In the genomic region with DNA sequence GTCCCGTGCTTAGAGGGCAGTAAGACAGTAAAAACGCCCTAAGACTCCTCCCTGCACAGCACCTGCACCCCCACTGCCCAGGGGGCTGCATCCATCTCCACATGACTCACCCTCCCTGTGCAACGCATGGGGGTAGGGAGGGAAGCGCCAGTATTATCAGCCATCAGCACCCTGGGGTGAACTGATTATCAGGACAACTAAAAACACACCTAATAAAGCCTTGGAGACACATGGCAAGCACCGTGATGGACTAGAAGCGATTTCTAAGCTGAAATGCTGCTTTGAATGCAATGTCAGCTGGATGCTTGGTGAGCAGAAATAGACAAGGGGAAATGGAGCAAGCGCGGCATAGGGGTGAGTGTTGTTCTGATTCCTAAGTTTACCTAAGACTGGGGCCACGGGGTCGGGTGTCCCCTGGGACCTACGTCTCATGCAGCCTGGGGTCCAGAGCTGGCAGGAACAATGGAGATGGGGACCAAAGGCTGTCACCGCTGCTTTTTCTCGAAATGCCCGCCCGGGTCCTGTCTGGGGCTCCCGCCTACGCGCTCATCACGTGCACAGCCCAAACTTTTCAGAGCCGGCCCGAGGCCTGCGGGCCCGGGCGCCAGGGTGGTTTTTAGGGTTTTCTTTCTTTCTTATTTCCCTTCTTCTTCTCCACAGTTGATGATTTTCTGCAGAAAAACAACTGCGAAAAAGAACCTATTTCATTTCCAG, we compare ENCODE assay signal across 1 cellular context.
TF ChIP-seq lines count a peak whose summit lies in the region.

No MANE protein-coding gene starts in this region.

TF ChIP-seq in K562, 482 proteins besides CTCF, POLR2A, EP300 and RAD21 (continued from another document and continues in another):
- peak; percentile 27 to 56; a peak in 3 of 4 replicates for TF ChIP-seq NRF1 (conservative IDR thresholded peaks at IDR 0.05 in 1 of 2, IDR thresholded peaks at IDR 0.05 in 1 of 2)
- TF ChIP-seq, protein P1, sequence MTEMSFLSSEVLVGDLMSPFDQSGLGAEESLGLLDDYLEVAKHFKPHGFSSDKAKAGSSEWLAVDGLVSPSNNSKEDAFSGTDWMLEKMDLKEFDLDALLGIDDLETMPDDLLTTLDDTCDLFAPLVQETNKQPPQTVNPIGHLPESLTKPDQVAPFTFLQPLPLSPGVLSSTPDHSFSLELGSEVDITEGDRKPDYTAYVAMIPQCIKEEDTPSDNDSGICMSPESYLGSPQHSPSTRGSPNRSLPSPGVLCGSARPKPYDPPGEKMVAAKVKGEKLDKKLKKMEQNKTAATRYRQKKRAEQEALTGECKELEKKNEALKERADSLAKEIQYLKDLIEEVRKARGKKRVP (CRISPR knock-in tag; IDR thresholded peaks at IDR 0.05): no peak
- no peak; the same call in 1 of the 2 replicates for TF ChIP-seq ZKSCAN1 (IDR thresholded peaks at IDR 0.05; ENCODE audit: low read depth, low read length)
- TF ChIP-seq BRD4 (IDR thresholded peaks at IDR 0.05): no peak
- TF ChIP-seq XRCC4 (IDR thresholded peaks at IDR 0.05; ENCODE audit: extremely low read depth, insufficient read depth, insufficient read length): no peak
- no peak for TF ChIP-seq KAT8 (IDR thresholded peaks at IDR 0.05; ENCODE audit: low read depth)
- TF ChIP-seq TCF7L2 (IDR thresholded peaks at IDR 0.05; ENCODE audit: low read depth, low read length): no peak
- TF ChIP-seq, protein P2, sequence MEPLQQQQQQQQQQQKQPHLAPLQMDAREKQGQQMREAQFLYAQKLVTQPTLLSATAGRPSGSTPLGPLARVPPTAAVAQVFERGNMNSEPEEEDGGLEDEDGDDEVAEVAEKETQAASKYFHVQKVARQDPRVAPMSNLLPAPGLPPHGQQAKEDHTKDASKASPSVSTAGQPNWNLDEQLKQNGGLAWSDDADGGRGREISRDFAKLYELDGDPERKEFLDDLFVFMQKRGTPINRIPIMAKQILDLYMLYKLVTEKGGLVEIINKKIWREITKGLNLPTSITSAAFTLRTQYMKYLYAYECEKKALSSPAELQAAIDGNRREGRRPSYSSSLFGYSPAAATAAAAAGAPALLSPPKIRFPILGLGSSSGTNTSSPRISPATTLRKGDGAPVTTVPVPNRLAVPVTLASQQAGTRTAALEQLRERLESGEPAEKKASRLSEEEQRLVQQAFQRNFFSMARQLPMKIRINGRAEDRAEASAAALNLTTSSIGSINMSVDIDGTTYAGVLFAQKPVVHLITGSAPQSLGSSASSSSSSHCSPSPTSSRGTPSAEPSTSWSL (CRISPR knock-in tag; IDR thresholded peaks at IDR 0.05; ENCODE audit: borderline replicate concordance): no peak; the same call in 1 of the 2 replicates
- peak; percentile 53; the same call in 1 of the 2 replicates for TF ChIP-seq STAT5A (IDR thresholded peaks at IDR 0.05; ENCODE audit: borderline replicate concordance, low read length)
- peak; percentile 49; the same call in 1 of the 2 replicates for TF ChIP-seq FOXP1 (CRISPR knock-in tag; IDR thresholded peaks at IDR 0.05)
- peak; percentile 83 for TF ChIP-seq NBN (IDR thresholded peaks at IDR 0.05; ENCODE audit: low read depth)
- peak; percentile 81; the same call in 1 of the 2 replicates for TF ChIP-seq OTX1 (CRISPR knock-in tag; IDR thresholded peaks at IDR 0.05)
- TF ChIP-seq MCM5 (IDR thresholded peaks at IDR 0.05; ENCODE audit: low read depth): no peak
- TF ChIP-seq SRF (CRISPR knock-in tag; IDR thresholded peaks at IDR 0.05): peak; percentile 51 to 87; a peak in 2 of 4 replicates
- no peak for TF ChIP-seq CBX5 (IDR thresholded peaks at IDR 0.05; ENCODE audit: borderline replicate concordance, low read depth)
- TF ChIP-seq ZFP1 (CRISPR knock-in tag; IDR thresholded peaks at IDR 0.05): no peak
- no peak for TF ChIP-seq ERF (CRISPR knock-in tag; IDR thresholded peaks at IDR 0.05)
- TF ChIP-seq, protein P3, sequence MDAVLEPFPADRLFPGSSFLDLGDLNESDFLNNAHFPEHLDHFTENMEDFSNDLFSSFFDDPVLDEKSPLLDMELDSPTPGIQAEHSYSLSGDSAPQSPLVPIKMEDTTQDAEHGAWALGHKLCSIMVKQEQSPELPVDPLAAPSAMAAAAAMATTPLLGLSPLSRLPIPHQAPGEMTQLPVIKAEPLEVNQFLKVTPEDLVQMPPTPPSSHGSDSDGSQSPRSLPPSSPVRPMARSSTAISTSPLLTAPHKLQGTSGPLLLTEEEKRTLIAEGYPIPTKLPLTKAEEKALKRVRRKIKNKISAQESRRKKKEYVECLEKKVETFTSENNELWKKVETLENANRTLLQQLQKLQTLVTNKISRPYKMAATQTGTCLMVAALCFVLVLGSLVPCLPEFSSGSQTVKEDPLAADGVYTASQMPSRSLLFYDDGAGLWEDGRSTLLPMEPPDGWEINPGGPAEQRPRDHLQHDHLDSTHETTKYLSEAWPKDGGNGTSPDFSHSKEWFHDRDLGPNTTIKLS (IDR thresholded peaks at IDR 0.05; ENCODE audit: borderline replicate concordance, low read depth): 0 out of 2 replicates have a peak, but pooled peaks have one; percentile 35
- no peak for TF ChIP-seq ATF1 (CRISPR knock-in tag; IDR thresholded peaks at IDR 0.05)
- TF ChIP-seq ATF1 (tag; IDR thresholded peaks at IDR 0.05): peak; percentile 89
- TF ChIP-seq TAL1 (IDR thresholded peaks at IDR 0.05): peak; percentile 77
- TF ChIP-seq NFIX (CRISPR knock-in tag; IDR thresholded peaks at IDR 0.05; ENCODE audit: low read depth): no peak
- TF ChIP-seq RBM14 (IDR thresholded peaks at IDR 0.05; ENCODE audit: borderline replicate concordance, insufficient read depth, low read depth, low read length): no peak
- peak; percentile 13; the same call in 1 of the 2 replicates for TF ChIP-seq DIDO1 (tag; IDR thresholded peaks at IDR 0.05; ENCODE audit: low read depth)
- TF ChIP-seq, protein P4, sequence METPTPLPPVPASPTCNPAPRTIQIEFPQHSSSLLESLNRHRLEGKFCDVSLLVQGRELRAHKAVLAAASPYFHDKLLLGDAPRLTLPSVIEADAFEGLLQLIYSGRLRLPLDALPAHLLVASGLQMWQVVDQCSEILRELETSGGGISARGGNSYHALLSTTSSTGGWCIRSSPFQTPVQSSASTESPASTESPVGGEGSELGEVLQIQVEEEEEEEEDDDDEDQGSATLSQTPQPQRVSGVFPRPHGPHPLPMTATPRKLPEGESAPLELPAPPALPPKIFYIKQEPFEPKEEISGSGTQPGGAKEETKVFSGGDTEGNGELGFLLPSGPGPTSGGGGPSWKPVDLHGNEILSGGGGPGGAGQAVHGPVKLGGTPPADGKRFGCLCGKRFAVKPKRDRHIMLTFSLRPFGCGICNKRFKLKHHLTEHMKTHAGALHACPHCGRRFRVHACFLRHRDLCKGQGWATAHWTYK (CRISPR knock-in tag; IDR thresholded peaks at IDR 0.05): no peak
- no peak for TF ChIP-seq ZFPM2 (CRISPR knock-in tag; IDR thresholded peaks at IDR 0.05)
- TF ChIP-seq ELF4 (CRISPR knock-in tag; IDR thresholded peaks at IDR 0.05): 0 out of 2 replicates have a peak, but pooled peaks have one; percentile 43
- TF ChIP-seq IRF2 (CRISPR knock-in tag; IDR thresholded peaks at IDR 0.05): no peak
- no peak for TF ChIP-seq RBM17 (IDR thresholded peaks at IDR 0.05; ENCODE audit: borderline replicate concordance, low read depth, low read length)
- TF ChIP-seq SRSF9 (IDR thresholded peaks at IDR 0.05; ENCODE audit: borderline replicate concordance, low read depth, low read length): no peak
- TF ChIP-seq ASH1L (IDR thresholded peaks at IDR 0.05; ENCODE audit: borderline replicate concordance, low read depth, partially characterized antibody): no peak
- TF ChIP-seq MAFK (IDR thresholded peaks at IDR 0.05; ENCODE audit: low read length): peak; percentile 40; the same call in 1 of the 2 replicates
- TF ChIP-seq, protein P5, sequence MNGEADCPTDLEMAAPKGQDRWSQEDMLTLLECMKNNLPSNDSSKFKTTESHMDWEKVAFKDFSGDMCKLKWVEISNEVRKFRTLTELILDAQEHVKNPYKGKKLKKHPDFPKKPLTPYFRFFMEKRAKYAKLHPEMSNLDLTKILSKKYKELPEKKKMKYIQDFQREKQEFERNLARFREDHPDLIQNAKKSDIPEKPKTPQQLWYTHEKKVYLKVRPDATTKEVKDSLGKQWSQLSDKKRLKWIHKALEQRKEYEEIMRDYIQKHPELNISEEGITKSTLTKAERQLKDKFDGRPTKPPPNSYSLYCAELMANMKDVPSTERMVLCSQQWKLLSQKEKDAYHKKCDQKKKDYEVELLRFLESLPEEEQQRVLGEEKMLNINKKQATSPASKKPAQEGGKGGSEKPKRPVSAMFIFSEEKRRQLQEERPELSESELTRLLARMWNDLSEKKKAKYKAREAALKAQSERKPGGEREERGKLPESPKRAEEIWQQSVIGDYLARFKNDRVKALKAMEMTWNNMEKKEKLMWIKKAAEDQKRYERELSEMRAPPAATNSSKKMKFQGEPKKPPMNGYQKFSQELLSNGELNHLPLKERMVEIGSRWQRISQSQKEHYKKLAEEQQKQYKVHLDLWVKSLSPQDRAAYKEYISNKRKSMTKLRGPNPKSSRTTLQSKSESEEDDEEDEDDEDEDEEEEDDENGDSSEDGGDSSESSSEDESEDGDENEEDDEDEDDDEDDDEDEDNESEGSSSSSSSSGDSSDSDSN (IDR thresholded peaks at IDR 0.05; ENCODE audit: borderline replicate concordance in 1 of 2, low read depth in 2 of 2, low read length in 2 of 2): no peak; a peak in 1 of 4 replicates
- TF ChIP-seq, protein P6, sequence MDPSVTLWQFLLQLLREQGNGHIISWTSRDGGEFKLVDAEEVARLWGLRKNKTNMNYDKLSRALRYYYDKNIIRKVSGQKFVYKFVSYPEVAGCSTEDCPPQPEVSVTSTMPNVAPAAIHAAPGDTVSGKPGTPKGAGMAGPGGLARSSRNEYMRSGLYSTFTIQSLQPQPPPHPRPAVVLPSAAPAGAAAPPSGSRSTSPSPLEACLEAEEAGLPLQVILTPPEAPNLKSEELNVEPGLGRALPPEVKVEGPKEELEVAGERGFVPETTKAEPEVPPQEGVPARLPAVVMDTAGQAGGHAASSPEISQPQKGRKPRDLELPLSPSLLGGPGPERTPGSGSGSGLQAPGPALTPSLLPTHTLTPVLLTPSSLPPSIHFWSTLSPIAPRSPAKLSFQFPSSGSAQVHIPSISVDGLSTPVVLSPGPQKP (CRISPR knock-in tag; IDR thresholded peaks at IDR 0.05): no peak
- TF ChIP-seq, protein P7, sequence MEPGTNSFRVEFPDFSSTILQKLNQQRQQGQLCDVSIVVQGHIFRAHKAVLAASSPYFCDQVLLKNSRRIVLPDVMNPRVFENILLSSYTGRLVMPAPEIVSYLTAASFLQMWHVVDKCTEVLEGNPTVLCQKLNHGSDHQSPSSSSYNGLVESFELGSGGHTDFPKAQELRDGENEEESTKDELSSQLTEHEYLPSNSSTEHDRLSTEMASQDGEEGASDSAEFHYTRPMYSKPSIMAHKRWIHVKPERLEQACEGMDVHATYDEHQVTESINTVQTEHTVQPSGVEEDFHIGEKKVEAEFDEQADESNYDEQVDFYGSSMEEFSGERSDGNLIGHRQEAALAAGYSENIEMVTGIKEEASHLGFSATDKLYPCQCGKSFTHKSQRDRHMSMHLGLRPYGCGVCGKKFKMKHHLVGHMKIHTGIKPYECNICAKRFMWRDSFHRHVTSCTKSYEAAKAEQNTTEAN (CRISPR knock-in tag; IDR thresholded peaks at IDR 0.05): no peak
- TF ChIP-seq ZNF165 (CRISPR knock-in tag; IDR thresholded peaks at IDR 0.05; ENCODE audit: borderline replicate concordance): no peak
- TF ChIP-seq, protein P8, sequence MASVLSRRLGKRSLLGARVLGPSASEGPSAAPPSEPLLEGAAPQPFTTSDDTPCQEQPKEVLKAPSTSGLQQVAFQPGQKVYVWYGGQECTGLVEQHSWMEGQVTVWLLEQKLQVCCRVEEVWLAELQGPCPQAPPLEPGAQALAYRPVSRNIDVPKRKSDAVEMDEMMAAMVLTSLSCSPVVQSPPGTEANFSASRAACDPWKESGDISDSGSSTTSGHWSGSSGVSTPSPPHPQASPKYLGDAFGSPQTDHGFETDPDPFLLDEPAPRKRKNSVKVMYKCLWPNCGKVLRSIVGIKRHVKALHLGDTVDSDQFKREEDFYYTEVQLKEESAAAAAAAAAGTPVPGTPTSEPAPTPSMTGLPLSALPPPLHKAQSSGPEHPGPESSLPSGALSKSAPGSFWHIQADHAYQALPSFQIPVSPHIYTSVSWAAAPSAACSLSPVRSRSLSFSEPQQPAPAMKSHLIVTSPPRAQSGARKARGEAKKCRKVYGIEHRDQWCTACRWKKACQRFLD (CRISPR knock-in tag; IDR thresholded peaks at IDR 0.05): 0 out of 2 replicates have a peak, but pooled peaks have one; percentile 12
- TF ChIP-seq PURB (CRISPR knock-in tag; IDR thresholded peaks at IDR 0.05; ENCODE audit: low read depth): no peak
- TF ChIP-seq, protein P9, sequence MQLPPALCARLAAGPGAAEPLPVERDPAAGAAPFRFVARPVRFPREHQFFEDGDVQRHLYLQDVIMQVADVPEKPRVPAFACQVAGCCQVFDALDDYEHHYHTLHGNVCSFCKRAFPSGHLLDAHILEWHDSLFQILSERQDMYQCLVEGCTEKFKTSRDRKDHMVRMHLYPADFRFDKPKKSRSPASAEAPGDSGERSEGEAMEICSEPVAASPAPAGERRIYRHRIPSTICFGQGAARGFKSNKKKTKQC (CRISPR knock-in tag; IDR thresholded peaks at IDR 0.05): no peak; the same call in 1 of the 2 replicates
- peak; percentile 69; the same call in 1 of the 2 replicates for TF ChIP-seq ZKSCAN8 (CRISPR knock-in tag; IDR thresholded peaks at IDR 0.05)
- no peak for TF ChIP-seq HDAC6 (IDR thresholded peaks at IDR 0.05; ENCODE audit: low read depth, low read length)
- TF ChIP-seq HDAC1 (IDR thresholded peaks at IDR 0.05): peak in 1 of 2 experiments; percentile 84; a peak in 2 of 4 replicates
- no peak for TF ChIP-seq ZNF764 (CRISPR knock-in tag; IDR thresholded peaks at IDR 0.05; ENCODE audit: low read depth)
- TF ChIP-seq ZSCAN29 (IDR thresholded peaks at IDR 0.05): no peak
- no peak for TF ChIP-seq ZNF644 (tag; IDR thresholded peaks at IDR 0.05; ENCODE audit: low read depth)
- TF ChIP-seq, protein P10, sequence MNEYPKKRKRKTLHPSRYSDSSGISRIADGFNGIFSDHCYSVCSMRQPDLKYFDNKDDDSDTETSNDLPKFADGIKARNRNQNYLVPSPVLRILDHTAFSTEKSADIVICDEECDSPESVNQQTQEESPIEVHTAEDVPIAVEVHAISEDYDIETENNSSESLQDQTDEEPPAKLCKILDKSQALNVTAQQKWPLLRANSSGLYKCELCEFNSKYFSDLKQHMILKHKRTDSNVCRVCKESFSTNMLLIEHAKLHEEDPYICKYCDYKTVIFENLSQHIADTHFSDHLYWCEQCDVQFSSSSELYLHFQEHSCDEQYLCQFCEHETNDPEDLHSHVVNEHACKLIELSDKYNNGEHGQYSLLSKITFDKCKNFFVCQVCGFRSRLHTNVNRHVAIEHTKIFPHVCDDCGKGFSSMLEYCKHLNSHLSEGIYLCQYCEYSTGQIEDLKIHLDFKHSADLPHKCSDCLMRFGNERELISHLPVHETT (CRISPR knock-in tag; conservative IDR thresholded peaks at IDR 0.05 in 1 of 2, IDR thresholded peaks at IDR 0.05 in 1 of 2): no peak
- TF ChIP-seq, protein P11, sequence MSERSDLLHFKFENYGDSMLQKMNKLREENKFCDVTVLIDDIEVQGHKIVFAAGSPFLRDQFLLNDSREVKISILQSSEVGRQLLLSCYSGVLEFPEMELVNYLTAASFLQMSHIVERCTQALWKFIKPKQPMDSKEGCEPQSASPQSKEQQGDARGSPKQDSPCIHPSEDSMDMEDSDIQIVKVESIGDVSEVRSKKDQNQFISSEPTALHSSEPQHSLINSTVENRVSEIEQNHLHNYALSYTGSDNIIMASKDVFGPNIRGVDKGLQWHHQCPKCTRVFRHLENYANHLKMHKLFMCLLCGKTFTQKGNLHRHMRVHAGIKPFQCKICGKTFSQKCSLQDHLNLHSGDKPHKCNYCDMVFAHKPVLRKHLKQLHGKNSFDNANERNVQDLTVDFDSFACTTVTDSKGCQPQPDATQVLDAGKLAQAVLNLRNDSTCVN (CRISPR knock-in tag; IDR thresholded peaks at IDR 0.05): no peak
- TF ChIP-seq TCF7 (IDR thresholded peaks at IDR 0.05; ENCODE audit: borderline replicate concordance): no peak
- TF ChIP-seq ZNF431 (CRISPR knock-in tag; IDR thresholded peaks at IDR 0.05): no peak
- TF ChIP-seq SMARCA4 (IDR thresholded peaks at IDR 0.05): peak; percentile 93
- TF ChIP-seq ATF7 (IDR thresholded peaks at IDR 0.05): peak; percentile 69
